Comparison of ENCODE assay signal across 21 cellular contexts in the genomic region with DNA sequence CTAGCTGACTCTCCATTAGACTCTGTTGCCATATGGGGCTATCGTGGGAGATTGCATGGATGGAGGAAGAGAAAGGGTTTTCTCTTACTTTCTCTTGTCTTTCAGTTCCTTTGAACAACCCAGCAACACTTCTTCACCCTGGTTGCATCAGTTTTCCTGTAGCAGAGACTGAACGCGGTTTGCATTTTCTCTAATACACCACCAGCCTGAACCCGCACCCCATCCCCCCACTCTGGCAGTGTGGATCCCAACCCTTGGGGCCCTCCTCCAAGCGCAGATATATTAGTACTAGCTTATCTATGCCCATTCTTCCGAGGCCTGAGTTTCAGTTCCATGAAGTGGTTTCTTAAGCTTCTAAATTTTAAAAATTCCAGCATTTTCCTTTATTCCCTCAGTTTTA. TPM values are rescaled to one million over a fixed set of nuclear protein-coding genes. Genes with fewer than 3 reads are reported as not detected.
DNase-seq lines count a peak whose midpoint lies in the region; ATAC-seq and TF ChIP-seq lines count a peak whose summit lies in the region.
"Had no signal": no experiment of that assay in that cellular context is flagged by ENCODE, and none has a peak within 500 bp of the region (broad histone marks: within the 10 kb centered on the region; RNA-seq: fewer than 3 reads in every experiment).

No MANE protein-coding gene starts in this region.

- H3K4me3 ChIP-seq in HUES6 (ENCODE audit: low read depth, low read length), result no peak overlapping the region
- no peak overlapping the region for H3K4me3 ChIP-seq in naive thymus-derived CD4-positive, alpha-beta T cell (ENCODE audit: low read length)
- H3K4me3 ChIP-seq: coronary artery, psoas muscle had no signal

- H3K4me1 ChIP-seq in HUES6 (ENCODE audit: control insufficient read depth, insufficient read depth, low read length), result peaks cover 20% of the 10 kb centered on the region
- H3K4me1 ChIP-seq in naive thymus-derived CD4-positive, alpha-beta T cell (ENCODE audit: control insufficient read depth in 2 of 2, insufficient read depth in 2 of 2, low read length in 2 of 2), result peaks cover 14 to 29% of the 10 kb centered on the region in 2 donors

- POLR2A ChIA-PET in WTC11 (lab: Charles Lee), result interaction anchor here (0.6 to 2.3 kb wide), 2 partner anchors 13 to 160 kb away, joined by 6 to 7 read pairs; a partner anchor contains a TSS
- POLR2A ChIA-PET in naive thymus-derived CD4-positive, alpha-beta T cell (lab: Charles Lee), result interaction anchor here (0.6 to 0.7 kb wide), 2 partner anchors 12 to 13 kb away, joined by 3 to 4 read pairs; no protein-coding TSS in a partner anchor

- H3K27ac Mint-ChIP-seq in T-helper 2 cell treated with Interferon-gamma antibody and Interleukin-4, amounts not matched to agents 5 μg/mL and 100 μg/mL, for 36 hours, result no peak overlapping the region
- peak overlapping the region; percentile 54 for H3K27ac Mint-ChIP-seq in WTC11
- H3K27ac Mint-ChIP-seq in naive thymus-derived CD4-positive, alpha-beta T cell, result peak overlapping the region in 8 of 9 donors; percentile 2 to 72 (median 50)

- no peaks in the 10 kb centered on the region for H3K9me3 Mint-ChIP-seq in T-helper 2 cell treated with Interferon-gamma antibody and Interleukin-4, amounts not matched to agents 5 μg/mL and 100 μg/mL, for 36 hours
- peaks cover 4% of the 10 kb centered on the region; the same call in 1 of the 2 replicates for H3K9me3 Mint-ChIP-seq in WTC11
- H3K9me3 Mint-ChIP-seq in naive thymus-derived CD4-positive, alpha-beta T cell, result no peaks in the 10 kb centered on the region
- H3K9me3 Mint-ChIP-seq: T-cell had no signal

- peak overlapping the region; percentile 46 for H3K9ac ChIP-seq in HUES6 (ENCODE audit: low read length)
- H3K9ac ChIP-seq: KMS-11 had no signal

- H3K36me3 Mint-ChIP-seq in T-helper 2 cell treated with Interferon-gamma antibody and Interleukin-4, amounts not matched to agents 5 μg/mL and 100 μg/mL, for 36 hours (ENCODE audit: low read depth), result peaks cover 67% of the 10 kb centered on the region
- H3K36me3 Mint-ChIP-seq in WTC11, result peaks cover 36% of the 10 kb centered on the region
- peaks cover 6 to 46% (median 43%) of the 10 kb centered on the region in 5 donors for H3K36me3 Mint-ChIP-seq in naive thymus-derived CD4-positive, alpha-beta T cell

- peak overlapping the region; percentile 65; the same call in 1 of the 2 replicates for H3K27ac ChIP-seq in HUES6 (ENCODE audit: low read depth, low read length)
- no peak overlapping the region for H3K27ac ChIP-seq in naive thymus-derived CD4-positive, alpha-beta T cell (ENCODE audit: low read depth, low read length)
- H3K27ac ChIP-seq: 22Rv1, coronary artery, KMS-11, psoas muscle had no signal

- H3K4me1 Mint-ChIP-seq in T-helper 2 cell treated with Interferon-gamma antibody and Interleukin-4, amounts not matched to agents 5 μg/mL and 100 μg/mL, for 36 hours (ENCODE audit: low read depth), result peaks cover 58% of the 10 kb centered on the region
- peaks cover 20% of the 10 kb centered on the region for H3K4me1 Mint-ChIP-seq in WTC11
- peaks cover 37 to 85% (median 76%) of the 10 kb centered on the region in 7 donors for H3K4me1 Mint-ChIP-seq in naive thymus-derived CD4-positive, alpha-beta T cell

- no peaks in the 10 kb centered on the region for H3K27me3 Mint-ChIP-seq in T-helper 2 cell treated with Interferon-gamma antibody and Interleukin-4, amounts not matched to agents 5 μg/mL and 100 μg/mL, for 36 hours (ENCODE audit: low read depth)
- H3K27me3 Mint-ChIP-seq in WTC11 (ENCODE audit: low read depth), result no peaks in the 10 kb centered on the region
- H3K27me3 Mint-ChIP-seq in naive thymus-derived CD4-positive, alpha-beta T cell, result no peaks in the 10 kb centered on the region
- H3K27me3 Mint-ChIP-seq: T-cell had no signal

- H3K9me3 ChIP-seq in HUES6 (ENCODE audit: control insufficient read depth, insufficient read depth, low read depth, low read length), result no peaks in the 10 kb centered on the region
- no peaks in the 10 kb centered on the region for H3K9me3 ChIP-seq in naive thymus-derived CD4-positive, alpha-beta T cell (ENCODE audit: control insufficient read depth in 2 of 3, low read length in 3 of 3)
- H3K9me3 ChIP-seq: psoas muscle had no signal

- peak overlapping the region; percentile 2 for H3K4me3 Mint-ChIP-seq in T-helper 2 cell treated with Interferon-gamma antibody and Interleukin-4, amounts not matched to agents 5 μg/mL and 100 μg/mL, for 36 hours
- H3K4me3 Mint-ChIP-seq in WTC11, result no peak overlapping the region
- H3K4me3 Mint-ChIP-seq in naive thymus-derived CD4-positive, alpha-beta T cell, result peak overlapping the region in 4 of 10 donors; percentile 0 to 42 (median 33)

- no peak for TF ChIP-seq CTCF in WTC11 (IDR thresholded peaks at IDR 0.05)

- CTCF ChIA-PET in WTC11 (lab: Charles Lee), result interaction anchor here (1.6 kb wide), 1 partner anchor 12 kb away, joined by 3 read pairs; a partner anchor contains a TSS
- CTCF ChIA-PET in naive thymus-derived CD4-positive, alpha-beta T cell (lab: Charles Lee), result interaction anchor here (1.0 kb wide), 1 partner anchor 53 kb away, joined by 4 read pairs; no protein-coding TSS in a partner anchor

- intact Hi-C loops in naive thymus-derived CD4-positive, alpha-beta T cell (cut with micrococcal nuclease), result loop anchor here in 1 of 2 donors (2.0 to 5.0 kb wide), 2 partner anchors 53 to 69 kb away; no protein-coding TSS in a partner anchor

- ATAC-seq in WTC11 (peak; percentile 90), HG03432 (IDR thresholded peaks at IDR 0.05; ENCODE audit: unreplicated experiment) (no peak)
- no peak for ATAC-seq in naive thymus-derived CD4-positive, alpha-beta T cell
- ATAC-seq: HCT116, left lobe of liver, psoas muscle, T-cell had no signal

- DNase-seq in T-helper 2 cell treated with Interferon-gamma antibody and Interleukin-4, amounts not matched to agents 5 μg/mL and 100 μg/mL, for 36 hours (ENCODE audit: low spot score), result no peak
- no peak for DNase-seq in T-helper 2 cell
- peak; percentile 33 for DNase-seq in WTC11 (ENCODE audit: low spot score)
- no peak for DNase-seq in naive thymus-derived CD4-positive, alpha-beta T cell
- DNase-seq in glomerular visceral epithelial cell (ENCODE audit: extremely low spot score), result no peak
- no peak for DNase-seq in DMS 273 treated with DMSO at 0.1 percent for 48 hours (lab: John Stamatoyannopoulos, UW)
- DNase-seq: aorta; C1 segment of cervical spinal cord; EL; NCI-H187 treated with DMSO at 0.1 percent for 48 hours; NCI-H510A treated with DMSO at 0.1 percent for 48 hours; psoas muscle; stimulated activated CD4-positive, alpha-beta T cell treated with anti-CD3 and anti-CD28 coated beads, Interleukin-15, amount 100 ng/mL, for 24 hours; T-cell had no signal

- peaks cover 78% of the 10 kb centered on the region for H3K36me3 ChIP-seq in HUES6 (ENCODE audit: control insufficient read depth, insufficient read depth, low read length)
- peaks cover 13 to 45% (median 15%) of the 10 kb centered on the region in 3 experiments for H3K36me3 ChIP-seq in naive thymus-derived CD4-positive, alpha-beta T cell (ENCODE audit: control insufficient read depth in 2 of 3, insufficient read depth in 3 of 3, low read length in 3 of 3)

- H3K27me3 ChIP-seq in HUES6 (ENCODE audit: control insufficient read depth, insufficient read depth, low read length), result no peaks in the 10 kb centered on the region
- H3K27me3 ChIP-seq in naive thymus-derived CD4-positive, alpha-beta T cell (ENCODE audit: control insufficient read depth in 2 of 2, insufficient read depth in 2 of 2, low read length in 2 of 2), result no peaks in the 10 kb centered on the region

TF ChIP-seq in WTC11, 78 proteins besides CTCF, POLR2A, EP300 and RAD21 (continues in another document):
- no peak for TF ChIP-seq TP53 (CRISPR knock-in tag; IDR thresholded peaks at IDR 0.05)
- TF ChIP-seq, protein P1, sequence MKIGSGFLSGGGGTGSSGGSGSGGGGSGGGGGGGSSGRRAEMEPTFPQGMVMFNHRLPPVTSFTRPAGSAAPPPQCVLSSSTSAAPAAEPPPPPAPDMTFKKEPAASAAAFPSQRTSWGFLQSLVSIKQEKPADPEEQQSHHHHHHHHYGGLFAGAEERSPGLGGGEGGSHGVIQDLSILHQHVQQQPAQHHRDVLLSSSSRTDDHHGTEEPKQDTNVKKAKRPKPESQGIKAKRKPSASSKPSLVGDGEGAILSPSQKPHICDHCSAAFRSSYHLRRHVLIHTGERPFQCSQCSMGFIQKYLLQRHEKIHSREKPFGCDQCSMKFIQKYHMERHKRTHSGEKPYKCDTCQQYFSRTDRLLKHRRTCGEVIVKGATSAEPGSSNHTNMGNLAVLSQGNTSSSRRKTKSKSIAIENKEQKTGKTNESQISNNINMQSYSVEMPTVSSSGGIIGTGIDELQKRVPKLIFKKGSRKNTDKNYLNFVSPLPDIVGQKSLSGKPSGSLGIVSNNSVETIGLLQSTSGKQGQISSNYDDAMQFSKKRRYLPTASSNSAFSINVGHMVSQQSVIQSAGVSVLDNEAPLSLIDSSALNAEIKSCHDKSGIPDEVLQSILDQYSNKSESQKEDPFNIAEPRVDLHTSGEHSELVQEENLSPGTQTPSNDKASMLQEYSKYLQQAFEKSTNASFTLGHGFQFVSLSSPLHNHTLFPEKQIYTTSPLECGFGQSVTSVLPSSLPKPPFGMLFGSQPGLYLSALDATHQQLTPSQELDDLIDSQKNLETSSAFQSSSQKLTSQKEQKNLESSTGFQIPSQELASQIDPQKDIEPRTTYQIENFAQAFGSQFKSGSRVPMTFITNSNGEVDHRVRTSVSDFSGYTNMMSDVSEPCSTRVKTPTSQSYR (CRISPR knock-in tag; IDR thresholded peaks at IDR 0.05), result no peak
- no peak for TF ChIP-seq FOXJ3 (CRISPR knock-in tag; IDR thresholded peaks at IDR 0.05; ENCODE audit: borderline replicate concordance)
- TF ChIP-seq TEAD1 (CRISPR knock-in tag; IDR thresholded peaks at IDR 0.05), result no peak
- TF ChIP-seq, protein P2, sequence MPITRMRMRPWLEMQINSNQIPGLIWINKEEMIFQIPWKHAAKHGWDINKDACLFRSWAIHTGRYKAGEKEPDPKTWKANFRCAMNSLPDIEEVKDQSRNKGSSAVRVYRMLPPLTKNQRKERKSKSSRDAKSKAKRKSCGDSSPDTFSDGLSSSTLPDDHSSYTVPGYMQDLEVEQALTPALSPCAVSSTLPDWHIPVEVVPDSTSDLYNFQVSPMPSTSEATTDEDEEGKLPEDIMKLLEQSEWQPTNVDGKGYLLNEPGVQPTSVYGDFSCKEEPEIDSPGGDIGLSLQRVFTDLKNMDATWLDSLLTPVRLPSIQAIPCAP (CRISPR knock-in tag; IDR thresholded peaks at IDR 0.05), result no peak

RNA-seq across cellular contexts. Expression of a gene that starts 12.6 kb away (rescaled TPM):
- 57.1 to 62.8 TPM (median 59.7 TPM) in 3 replicates for total RNA-seq in WTC11 (2021)
- 100 to 1,000 TPM in 1 of 5 experiments, 10 to 100 TPM in 4; 46.2 to 104 (median 62.7) TPM for total RNA-seq in naive thymus-derived CD4-positive, alpha-beta T cell
- 10 to 100 TPM; 57.9 to 84.3 TPM for polyA plus RNA-seq in naive thymus-derived CD4-positive, alpha-beta T cell
